19 cellular contexts compared by ENCODE assay signal in genomic region chr5:122715095-122715494, GRCh38. TPM values are rescaled to one million over a fixed set of nuclear protein-coding genes. Genes with fewer than 3 reads are reported as not detected.
DNase-seq lines count a peak whose midpoint lies in the region; ATAC-seq, FAIRE-seq and TF ChIP-seq lines count a peak whose summit lies in the region.
"Had no signal": no experiment of that assay in that cellular context is flagged by ENCODE, and none has a peak within 500 bp of the region (broad histone marks: within the 10 kb centered on the region; RNA-seq: fewer than 3 reads in every experiment).

No MANE protein-coding gene starts in this region.

- no peak for ATAC-seq in GM21515 (IDR thresholded peaks at IDR 0.05; ENCODE audit: unreplicated experiment)
- ATAC-seq: T-helper 17 cell had no signal

- H3K36me3 ChIP-seq in astrocyte (ENCODE audit: insufficient read depth, low read length) = no peaks in the 10 kb centered on the region
- H3K36me3 ChIP-seq: neural progenitor cell, sigmoid colon had no signal

- H3K4me3 ChIP-seq in astrocyte (ENCODE audit: insufficient read depth, low read depth, low read length) = no peak overlapping the region
- H3K4me3 ChIP-seq: neural progenitor cell, sigmoid colon, testis had no signal

- H3K4me3 Mint-ChIP-seq in HFFc6 (no peak overlapping the region), astrocyte (ENCODE audit: unreplicated experiment) (no peak overlapping the region)
- H3K4me3 Mint-ChIP-seq: CD14-positive monocyte, neural progenitor cell, T-helper 17 cell had no signal

- peaks cover 3% of the 10 kb centered on the region for H3K27me3 Mint-ChIP-seq in HFFc6 (ENCODE audit: insufficient read depth)
- no peaks in the 10 kb centered on the region for H3K27me3 Mint-ChIP-seq in astrocyte (ENCODE audit: low read depth, unreplicated experiment)

- no peaks in the 10 kb centered on the region for H3K9me3 ChIP-seq in astrocyte (ENCODE audit: insufficient read depth, low read depth, low read length)
- H3K9me3 ChIP-seq: sigmoid colon, testis had no signal

- H3K4me2 ChIP-seq in astrocyte (ENCODE audit: low read length) = no peak overlapping the region
- H3K4me2 ChIP-seq: neural progenitor cell had no signal

- no peak overlapping the region for H2AFZ ChIP-seq in astrocyte (ENCODE audit: low read depth, low read length)
- H2AFZ ChIP-seq: neural progenitor cell had no signal

- peak; percentile 20 for DNase-seq in HFFc6
- DNase-seq in astrocyte (ENCODE audit: low read depth) = peak; percentile 4
- peak; percentile 9 for DNase-seq in hepatic stellate cell (ENCODE audit: low spot score)
- peak; percentile 81 for DNase-seq in stromal cell of bone marrow (ENCODE audit: low read depth)
- DNase-seq in effector CD4-positive, alpha-beta T cell = no peak
- no peak for DNase-seq in NCI-H345 treated with DMSO at 0.1 percent for 48 hours (lab: John Stamatoyannopoulos, UW; ENCODE audit: unreplicated experiment)
- DNase-seq: activated CD4-positive, CD25-positive, alpha-beta regulatory T cell; activated gamma-delta T cell; aorta; DMS53; NCI-H2081 treated with DMSO at 0.1 percent for 48 hours; NCI-H774; sigmoid colon; stimulated activated CD4-positive, alpha-beta T cell treated with anti-CD3 and anti-CD28 coated beads, Interleukin-4, amount 100 ng/mL, for 24 hours; T-helper 17 cell; testis had no signal

- FAIRE-seq in astrocyte (lab: Jason Lieb, UNC) = no peak

- H4K20me1 ChIP-seq in astrocyte (ENCODE audit: insufficient read depth, low read length) = no peaks in the 10 kb centered on the region

- H3K4me1 ChIP-seq in astrocyte (ENCODE audit: insufficient read depth, low read length) = no peaks in the 10 kb centered on the region
- H3K4me1 ChIP-seq: neural progenitor cell, sigmoid colon, testis had no signal

- H3K79me2 ChIP-seq in astrocyte (ENCODE audit: insufficient read depth, low read length) = no peaks in the 10 kb centered on the region

- H3K9ac ChIP-seq in astrocyte (ENCODE audit: low read length) = no peak overlapping the region
- H3K9ac ChIP-seq: neural progenitor cell had no signal

- H3K27ac Mint-ChIP-seq in HFFc6 (no peak overlapping the region), astrocyte (ENCODE audit: unreplicated experiment) (peak overlapping the region; percentile 69)
- H3K27ac Mint-ChIP-seq: CD14-positive monocyte, neural progenitor cell, T-helper 17 cell had no signal

- TF ChIP-seq CTCF in HFFc6 (IDR thresholded peaks at IDR 0.05) (no peak), astrocyte (IDR thresholded peaks at IDR 0.05; ENCODE audit: insufficient read depth, low read depth, low read length) (no peak)

- H3K9me3 Mint-ChIP-seq in HFFc6 (no peaks in the 10 kb centered on the region), astrocyte (ENCODE audit: unreplicated experiment) (no peaks in the 10 kb centered on the region)

- H3K27me3 ChIP-seq in astrocyte (ENCODE audit: insufficient read depth, low read length) = no peaks in the 10 kb centered on the region
- H3K27me3 ChIP-seq: neural progenitor cell, sigmoid colon, testis had no signal

- peaks cover 9% of the 10 kb centered on the region for H3K4me1 Mint-ChIP-seq in HFFc6 (ENCODE audit: low read depth)
- H3K4me1 Mint-ChIP-seq in astrocyte (ENCODE audit: low read depth, unreplicated experiment) = peaks cover 9% of the 10 kb centered on the region
- H3K4me1 Mint-ChIP-seq: CD14-positive monocyte, neural progenitor cell, T-helper 17 cell had no signal

- H3K36me3 Mint-ChIP-seq in HFFc6 (ENCODE audit: low read depth) (no peaks in the 10 kb centered on the region), astrocyte (ENCODE audit: low read depth, unreplicated experiment) (no peaks in the 10 kb centered on the region)
- H3K36me3 Mint-ChIP-seq: CD14-positive monocyte, neural progenitor cell had no signal

- no peak overlapping the region for H3K27ac ChIP-seq in astrocyte (ENCODE audit: low read depth, low read length)
- H3K27ac ChIP-seq: neural progenitor cell, sigmoid colon, testis had no signal

RNA-seq across cellular contexts. Expression of gene SNX2, which starts 59.8 kb away (rescaled TPM):
- total RNA-seq in HFFc6 (2021; fragmentation: NEBNext Ultra II Directional; extraction: Animal tissue kit (Norgen Biotek cat#: 25700)) = 10 to 100 TPM; 39.0 to 48.4 (median 45.9) TPM
- total RNA-seq in astrocyte = 82.8 and 87.2 TPM in 2 replicates

Comparison
In these comparisons a context has a peak if more than half of its experiments do, and no peak if none do; other contexts are left out.
1. DNase-seq: peak in HFFc6 (single experiment), astrocyte (single experiment), hepatic stellate cell (single experiment) and stromal cell of bone marrow (single experiment); none in effector CD4-positive, alpha-beta T cell (single experiment) and NCI-H345 treated with DMSO at 0.1 percent for 48 hours (single experiment).